ENCODE assay signal across 8 cellular contexts in the genomic region with DNA sequence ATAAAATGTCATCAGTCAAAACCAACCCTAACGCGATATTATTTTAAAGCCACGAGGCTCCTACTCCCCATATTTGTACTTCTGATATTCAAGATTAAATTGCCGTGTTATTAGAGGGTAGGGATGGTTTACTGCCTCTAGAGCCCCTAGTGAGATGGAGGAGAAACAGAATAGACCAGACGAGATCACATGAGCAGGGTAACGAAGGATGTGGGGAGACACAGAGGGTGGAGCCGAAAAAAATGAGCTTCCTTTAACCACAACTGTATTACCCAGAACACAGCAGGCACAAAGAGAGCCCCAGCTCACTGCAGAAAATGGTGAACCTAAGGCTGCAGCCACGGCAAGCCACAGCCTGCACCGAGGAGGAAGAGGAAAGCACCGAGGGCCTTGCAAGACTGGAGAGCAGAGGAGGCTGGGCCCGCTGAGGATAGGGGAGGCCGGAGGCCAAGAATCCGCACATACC. TPM values are rescaled to one million over a fixed set of nuclear protein-coding genes. Genes with fewer than 3 reads are reported as not detected.
DNase-seq lines count a peak whose midpoint lies in the region; ATAC-seq and TF ChIP-seq lines count a peak whose summit lies in the region.

No MANE protein-coding gene starts in this region.

- H3K27me3 ChIP-seq in MM.1S (replicated peaks; ENCODE audit: insufficient read depth, low read length) (no peaks in the 10 kb centered on the region), left ventricle myocardium inferior (ENCODE audit: low read depth) (no peaks in the 10 kb centered on the region), stomach (no peaks in the 10 kb centered on the region)

- H3K9me3 ChIP-seq in MM.1S (replicated peaks; ENCODE audit: insufficient read depth, low read length) (no peaks in the 10 kb centered on the region), left ventricle myocardium inferior (replicated peaks) (no peaks in the 10 kb centered on the region), stomach (no peaks in the 10 kb centered on the region)

- peaks cover 13% of the 10 kb centered on the region; the same call in 1 of the 2 replicates for H4K20me1 ChIP-seq in MM.1S (ENCODE audit: insufficient read depth, low read length)

- peak; percentile 81 for DNase-seq in GM12864 (ENCODE audit: low read depth)
- DNase-seq in MM.1S, result peak; percentile 86
- DNase-seq in activated CD8-positive, alpha-beta memory T cell treated with anti-CD3 and anti-CD28 coated beads for 24 hours, result peak; percentile 83
- DNase-seq in left ventricle myocardium inferior, result no peak
- DNase-seq in stomach, result no peak
- no peak for DNase-seq in NCI-H1930 (lab: John Stamatoyannopoulos, UW)
- DNase-seq in AG08396 (ENCODE audit: low spot score), result no peak

- H3K4me3 ChIP-seq in GM12864 (ENCODE audit: low read depth, low read length), result no peak overlapping the region; the same call in none of the 2 replicates
- no peak overlapping the region; the same call in 1 of the 2 replicates for H3K4me3 ChIP-seq in MM.1S (ENCODE audit: low read length)
- H3K4me3 ChIP-seq in left ventricle myocardium inferior, result no peak overlapping the region
- H3K4me3 ChIP-seq in stomach, result no peak overlapping the region

- H3K36me3 ChIP-seq in MM.1S (replicated peaks; ENCODE audit: insufficient read depth, low read length) (peaks cover 6% of the 10 kb centered on the region; the same call in 1 of the 2 replicates), left ventricle myocardium inferior (no peaks in the 10 kb centered on the region), stomach (peaks cover 0 to 23% (median 9%) of the 10 kb centered on the region in 4 donors)

- H3K4me1 ChIP-seq in MM.1S (ENCODE audit: low read length) (peaks cover 12% of the 10 kb centered on the region; the same call in 1 of the 2 replicates), left ventricle myocardium inferior (peaks cover 68% of the 10 kb centered on the region), stomach (peaks cover 22 to 72% (median 41%) of the 10 kb centered on the region in 4 donors)

- WGBS in stomach, 5 donors, result 58 to 64% (median 61%) methylated on average over 11 to 13 of the region's 13 CpGs

- ATAC-seq in GM21786 (IDR thresholded peaks at IDR 0.05; ENCODE audit: unreplicated experiment), result peak; percentile 99

- no peak for TF ChIP-seq POLR2A in stomach (IDR thresholded peaks at IDR 0.05)

- intact Hi-C loops in left ventricle myocardium inferior (cut with micrococcal nuclease), result no loop called here
- intact Hi-C loops in stomach (cut with DNase I; ENCODE audit: low total_unique reads), result no loop called here

- H3F3A ChIP-seq in MM.1S (ENCODE audit: insufficient read depth, low read length), result no peaks in the 10 kb centered on the region; the same call in 1 of the 2 replicates

- no peak overlapping the region for H2AFZ ChIP-seq in MM.1S (ENCODE audit: low read length)

- H3K79me2 ChIP-seq in MM.1S (ENCODE audit: low read length), result peaks cover 92% of the 10 kb centered on the region

- no peak overlapping the region for H3K9ac ChIP-seq in MM.1S (ENCODE audit: low read length)

- H3K27ac ChIP-seq in MM.1S (ENCODE audit: low read length), result peak overlapping the region; percentile 23; the same call in 1 of the 2 replicates
- H3K27ac ChIP-seq in left ventricle myocardium inferior (replicated peaks), result peak overlapping the region; percentile 59
- peak overlapping the region in 4 of 5 donors; percentile 17 to 64 (median 46) for H3K27ac ChIP-seq in stomach

- peak overlapping the region; percentile 47 for H3K4me2 ChIP-seq in MM.1S (ENCODE audit: low read depth, low read length)

- no peak for TF ChIP-seq EP300 in stomach (IDR thresholded peaks at IDR 0.05)

- TF ChIP-seq CTCF in GM12864 (IDR thresholded peaks at IDR 0.05; ENCODE audit: low read depth, low read length, missing control alignments) (no peak), MM.1S (IDR thresholded peaks at IDR 0.05; ENCODE audit: low read length) (0 out of 2 replicates have a peak, but pooled peaks have one; percentile 5), left ventricle myocardium inferior (IDR thresholded peaks at IDR 0.05; ENCODE audit: borderline replicate concordance) (no peak), stomach (IDR thresholded peaks at IDR 0.05) (no peak)

- H3K9me2 ChIP-seq in MM.1S (replicated peaks; ENCODE audit: insufficient read depth, low read length), result no peaks in the 10 kb centered on the region

RNA-seq across cellular contexts. Expression of a gene that starts 14.3 kb away (rescaled TPM):
- 6.8 TPM for total RNA-seq in left ventricle myocardium inferior
- total RNA-seq in stomach, result 10 to 100 TPM in 4 of 5 donors, 1 to 10 TPM in 1; 7.6 to 34.3 (median 20.3) TPM
- polyA plus RNA-seq in stomach, result 1 to 10 TPM; 5.5 to 7.0 (median 5.7) TPM

RNA-seq across cellular contexts. Expression of a gene that starts 59.4 kb away (rescaled TPM):
- total RNA-seq in left ventricle myocardium inferior (3.4 TPM), stomach (10 to 100 TPM in 4 of 5 donors, 1 to 10 TPM in 1; 4.7 to 31.9 (median 18.2) TPM)
- polyA plus RNA-seq in stomach, result 1 to 10 TPM in 1 of 3 donors, under 1 TPM in 2; 0.33 to 1.3 (median 0.76) TPM

Comparison
In these comparisons a context has a peak if more than half of its experiments do, and no peak if none do; other contexts are left out.
1. DNase-seq: peak in GM12864 (single experiment), MM.1S (single experiment) and activated CD8-positive, alpha-beta memory T cell treated with anti-CD3 and anti-CD28 coated beads for 24 hours (single experiment); none in left ventricle myocardium inferior (single experiment), stomach (single experiment), NCI-H1930 (0 of 2) and AG08396 (single experiment).
2. Peak in every context shown above with its lines, with median percentiles within 50 percentile points of each other: H3K27ac ChIP-seq.